Comparison of ENCODE assay signal across 13 cellular contexts in genomic region chr1:201375169-201375568, GRCh38. TPM values are rescaled to one million over a fixed set of nuclear protein-coding genes. Genes with fewer than 3 reads are reported as not detected.
DNase-seq lines count a peak whose midpoint lies in the region; ATAC-seq and TF ChIP-seq lines count a peak whose summit lies in the region.
"Had no signal": no experiment of that assay in that cellular context is flagged by ENCODE, and none has a peak within 500 bp of the region (broad histone marks: within the 10 kb centered on the region; RNA-seq: fewer than 3 reads in every experiment).

No MANE protein-coding gene starts in this region.

- H3K36me3 ChIP-seq in osteoblast (ENCODE audit: insufficient read depth, low read length), result no peaks in the 10 kb centered on the region
- H3K36me3 ChIP-seq in sigmoid colon, result no peaks in the 10 kb centered on the region
- H3K36me3 ChIP-seq: transverse colon had no signal

- TF ChIP-seq POLR2A in sigmoid colon (IDR thresholded peaks at IDR 0.05), result no peak

- H3K27me3 ChIP-seq in osteoblast (ENCODE audit: insufficient read depth, low read length) (peaks cover 55% of the 10 kb centered on the region), sigmoid colon (no peaks in the 10 kb centered on the region)
- H3K27me3 ChIP-seq: body of pancreas had no signal

- H3K4me1 ChIP-seq in osteoblast (ENCODE audit: insufficient read depth, low read length) (no peaks in the 10 kb centered on the region), sigmoid colon (no peaks in the 10 kb centered on the region)
- H3K4me1 ChIP-seq: A549, transverse colon had no signal

- no peak overlapping the region for H2AFZ ChIP-seq in osteoblast (ENCODE audit: low read length)

- intact Hi-C loops in sigmoid colon (cut with DNase I), result no loop called here

- no peak overlapping the region for H3K4me2 ChIP-seq in osteoblast (ENCODE audit: insufficient read depth, low read length)
- H3K4me2 ChIP-seq: A549 had no signal

- H3K4me3 ChIP-seq in epithelial cell of proximal tubule (ENCODE audit: low read depth, low read length) (no peak overlapping the region), osteoblast (ENCODE audit: insufficient read depth, low read length) (no peak overlapping the region), sigmoid colon (no peak overlapping the region)
- H3K4me3 ChIP-seq: A549, body of pancreas, transverse colon had no signal

- TF ChIP-seq CTCF in epithelial cell of proximal tubule (conservative IDR thresholded peaks at IDR 0.05; ENCODE audit: low read depth, low read length) (peak; percentile 10), osteoblast (IDR thresholded peaks at IDR 0.05; ENCODE audit: extremely low read depth, low read depth, low read length) (peak; percentile 20), sigmoid colon (IDR thresholded peaks at IDR 0.05) (no peak)

- ATAC-seq in HG03521 (IDR thresholded peaks at IDR 0.05; ENCODE audit: unreplicated experiment) (no peak), HG03175 (IDR thresholded peaks at IDR 0.05; ENCODE audit: unreplicated experiment) (no peak)
- ATAC-seq: body of pancreas had no signal

- no peaks in the 10 kb centered on the region for H3K79me2 ChIP-seq in osteoblast (ENCODE audit: insufficient read depth, low read length)

- no peak for TF ChIP-seq EP300 in sigmoid colon (IDR thresholded peaks at IDR 0.05)

- H3K9me3 ChIP-seq in osteoblast (ENCODE audit: low read depth, low read length), result no peaks in the 10 kb centered on the region
- no peaks in the 10 kb centered on the region for H3K9me3 ChIP-seq in sigmoid colon
- H3K9me3 ChIP-seq: A549, body of pancreas, transverse colon had no signal

- 31 to 65% methylated on average over 4 of the region's 4 CpGs for WGBS in sigmoid colon, 2 donors

- H3K27ac ChIP-seq in osteoblast (ENCODE audit: low read depth, low read length) (no peak overlapping the region), sigmoid colon (no peak overlapping the region)
- H3K27ac ChIP-seq: A549, body of pancreas, transverse colon had no signal

- no peaks in the 10 kb centered on the region for H4K20me1 ChIP-seq in osteoblast (ENCODE audit: insufficient read depth, low read length)

- peak; percentile 11 for DNase-seq in NCI-H748 (lab: John Stamatoyannopoulos, UW; ENCODE audit: unreplicated experiment)
- DNase-seq in NCI-H748 treated with DMSO at 0.1 percent for 48 hours (lab: John Stamatoyannopoulos, UW), result no peak
- peak; percentile 26 for DNase-seq in NCI-H2227 treated with DMSO at 0.1 percent for 48 hours (lab: John Stamatoyannopoulos, UW)
- DNase-seq in epithelial cell of proximal tubule (ENCODE audit: low read depth), result no peak
- DNase-seq in osteoblast (ENCODE audit: insufficient read length, low spot score, missing footprints), result no peak
- DNase-seq in sigmoid colon, result no peak
- DNase-seq: activated CD4-positive, alpha-beta T cell treated with anti-CD3 and anti-CD28 coated beads, Interleukin-2, amount 10 ng/mL, durations not matched to agents 7 days and 5 days; body of pancreas; NCI-H2081 treated with DMSO at 0.1 percent for 48 hours; transverse colon had no signal

RNA-seq across cellular contexts. Expression of gene TNNT2, which starts 2.3 kb away (rescaled TPM):
- total RNA-seq in epithelial cell of proximal tubule, result 0.17 TPM in 1 of 2 replicates, not detected in the other
- not detected in 2 replicates for total RNA-seq in osteoblast
- under 1 TPM in 1 of 4 donors, not detected in 3; 0.81 TPM for total RNA-seq in sigmoid colon
- polyA plus RNA-seq in sigmoid colon, result 10 to 100 TPM in 1 of 3 donors, 1 to 10 TPM in 2; 3.1 to 34.9 (median 4.8) TPM
- total RNA-seq: activated CD4-positive, alpha-beta T cell treated with anti-CD3 and anti-CD28 coated beads, Interleukin-2, amount 10 ng/mL, durations not matched to agents 7 days and 5 days had no signal

RNA-seq across cellular contexts. Expression of gene LAD1, which starts 24.0 kb away (rescaled TPM):
- total RNA-seq in epithelial cell of proximal tubule, result 36.9 and 72.5 TPM in 2 replicates
- total RNA-seq in osteoblast, result not detected in 2 replicates
- not detected for total RNA-seq in sigmoid colon
- polyA plus RNA-seq in sigmoid colon, result 100 to 1,000 TPM in 2 of 3 donors, 10 to 100 TPM in 1; 63.7 to 151 (median 102) TPM
- total RNA-seq: activated CD4-positive, alpha-beta T cell treated with anti-CD3 and anti-CD28 coated beads, Interleukin-2, amount 10 ng/mL, durations not matched to agents 7 days and 5 days had no signal

RNA-seq across cellular contexts. Expression of gene TNNI1, which starts 46.4 kb away (rescaled TPM):
- 0.35 TPM in 1 of 2 replicates, not detected in the other for total RNA-seq in epithelial cell of proximal tubule
- total RNA-seq in osteoblast, result not detected in 2 replicates
- not detected for total RNA-seq in sigmoid colon
- polyA plus RNA-seq in sigmoid colon, result 1 to 10 TPM in 1 of 3 donors, under 1 TPM in 2; 0.04 to 7.8 (median 0.46) TPM
- total RNA-seq: activated CD4-positive, alpha-beta T cell treated with anti-CD3 and anti-CD28 coated beads, Interleukin-2, amount 10 ng/mL, durations not matched to agents 7 days and 5 days; body of pancreas had no signal
- polyA plus RNA-seq: A549 had no signal

Comparison
In these comparisons a context has a peak if more than half of its experiments do, and no peak if none do; other contexts are left out.
1. DNase-seq: peak in NCI-H748 (single experiment) and NCI-H2227 treated with DMSO at 0.1 percent for 48 hours (single experiment); none in NCI-H748 treated with DMSO at 0.1 percent for 48 hours (single experiment), epithelial cell of proximal tubule (single experiment), osteoblast (single experiment) and sigmoid colon (single experiment).
2. CTCF ChIP-seq: peak in epithelial cell of proximal tubule (single experiment) and osteoblast (single experiment); none in sigmoid colon (0 of 4).
3. RNA of gene LAD1, which starts 24.0 kb away (total RNA-seq): 36.9 to 72.5 TPM in epithelial cell of proximal tubule; not detected in osteoblast and not detected in sigmoid colon; every median in the first group is over 10 times any median in the second.